25 cellular contexts compared by ENCODE assay signal in the genomic region with DNA sequence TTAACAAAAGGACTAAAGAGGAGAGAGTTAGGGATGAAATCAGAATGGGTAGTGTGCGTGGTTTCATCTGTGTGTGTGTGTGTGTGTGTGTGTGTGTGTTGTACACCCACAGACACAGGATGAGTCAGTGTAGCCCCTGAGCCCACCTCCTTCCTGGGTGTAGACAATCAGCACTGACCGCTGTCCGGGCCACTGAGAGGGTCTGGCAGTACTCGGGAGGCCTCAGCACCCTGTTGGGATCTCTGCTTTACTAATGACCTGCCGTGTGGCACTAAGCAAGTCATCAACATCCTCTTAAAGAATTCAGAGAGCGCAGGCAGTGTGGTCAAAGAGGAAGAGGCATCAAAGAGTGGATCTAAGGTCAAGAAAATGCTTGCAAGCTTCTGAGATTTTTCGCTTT.
"Had no signal": no experiment of that assay in that cellular context is flagged by ENCODE, and none has a peak within 500 bp of the region (broad histone marks: within the 10 kb centered on the region; RNA-seq: fewer than 3 reads in every experiment).

No MANE protein-coding gene starts in this region.

- H3K27me3 ChIP-seq: adrenal gland had no signal

- H3K27ac Mint-ChIP-seq: activated CD8-positive, alpha-beta T cell treated with anti-CD3 and anti-CD28 coated beads, Interleukin-2, amount 10 ng/mL, durations not matched to agents 7 days and 5 days; activated naive CD8-positive, alpha-beta T cell treated with anti-CD3 and anti-CD28 coated beads, Interleukin-2, amount 10 ng/mL, durations not matched to agents 7 days and 5 days; T-helper 1 cell treated with Interleukin-12 subunit alpha and Interleukin-12 subunit beta and Interleukin-4 antibody, amounts not matched to agents 30 μg/mL and 1 μg/mL, for 36 hours had no signal

- H3K36me3 ChIP-seq: adrenal gland, breast epithelium had no signal

- H3K27ac ChIP-seq: adrenal gland, breast epithelium had no signal

- H3K4me3 Mint-ChIP-seq: activated CD8-positive, alpha-beta T cell treated with anti-CD3 and anti-CD28 coated beads, Interleukin-2, amount 10 ng/mL, durations not matched to agents 7 days and 5 days; activated naive CD8-positive, alpha-beta T cell treated with anti-CD3 and anti-CD28 coated beads, Interleukin-2, amount 10 ng/mL, durations not matched to agents 7 days and 5 days; T-helper 1 cell treated with Interleukin-12 subunit alpha and Interleukin-12 subunit beta and Interleukin-4 antibody, amounts not matched to agents 30 μg/mL and 1 μg/mL, for 36 hours had no signal

- H3K9me3 ChIP-seq: adrenal gland, breast epithelium had no signal

- H3K9me3 Mint-ChIP-seq: activated naive CD8-positive, alpha-beta T cell treated with anti-CD3 and anti-CD28 coated beads, Interleukin-2, amount 10 ng/mL, durations not matched to agents 7 days and 5 days; T-helper 1 cell treated with Interleukin-12 subunit alpha and Interleukin-12 subunit beta and Interleukin-4 antibody, amounts not matched to agents 30 μg/mL and 1 μg/mL, for 36 hours had no signal

- H3K4me1 ChIP-seq: adrenal gland had no signal

- DNase-seq: activated CD4-positive, alpha-beta T cell treated with anti-CD3 and anti-CD28 coated beads for 48 hours; activated CD4-positive, alpha-beta T cell treated with anti-CD3 and anti-CD28 coated beads, Interleukin-2, amount 50 U/mL, for 4 hours; activated CD8-positive, alpha-beta memory T cell treated with anti-CD3 and anti-CD28 coated beads, Interleukin-2, amount 50 U/mL, for 48 hours; activated CD8-positive, alpha-beta T cell treated with anti-CD3 and anti-CD28 coated beads, Interleukin-2, amount 10 ng/mL, durations not matched to agents 7 days and 5 days; activated naive CD4-positive, alpha-beta T cell treated with anti-CD3 and anti-CD28 coated beads, Interleukin-2, amount 50 U/mL, for 16 hours; activated naive CD8-positive, alpha-beta T cell treated with anti-CD3 and anti-CD28 coated beads, Interleukin-2, amount 10 ng/mL, durations not matched to agents 7 days and 5 days; activated T-cell treated with anti-CD3 and anti-CD28 coated beads, Interleukin-2, amount 50 U/mL, for 1 hour; adrenal gland; anterior cingulate cortex; Kasumi-1; KBM-7; MV-4-11; NCI-H1092 treated with DMSO at 0.1 percent for 48 hours; NCI-H1436; NCI-H1694 treated with DMSO at 0.1 percent for 48 hours; NCI-H2029 treated with DMSO at 0.1 percent for 48 hours; NCI-H345; NCI-H510A; NCI-H526 treated with DMSO at 0.1 percent for 48 hours; NK-92 treated with Interleukin-12 subunit alpha and Interleukin-12 subunit beta, amount 100 ng/mL, for 24 hours; PC-3; SHP77 had no signal

- H3K36me3 Mint-ChIP-seq: activated naive CD8-positive, alpha-beta T cell treated with anti-CD3 and anti-CD28 coated beads, Interleukin-2, amount 10 ng/mL, durations not matched to agents 7 days and 5 days had no signal

- ATAC-seq: activated CD4-positive, CD25-positive, alpha-beta regulatory T cell treated with anti-CD3 and anti-CD28 coated beads, Interleukin-2, amount 50 U/mL, for 24 hours; activated CD8-positive, alpha-beta T cell treated with anti-CD3 and anti-CD28 coated beads, Interleukin-2, amount 10 ng/mL, durations not matched to agents 7 days and 5 days; PC-3 had no signal

- H3K4me3 ChIP-seq: adrenal gland, breast epithelium had no signal
